2 cellular contexts compared by ENCODE assay signal in the genomic region with DNA sequence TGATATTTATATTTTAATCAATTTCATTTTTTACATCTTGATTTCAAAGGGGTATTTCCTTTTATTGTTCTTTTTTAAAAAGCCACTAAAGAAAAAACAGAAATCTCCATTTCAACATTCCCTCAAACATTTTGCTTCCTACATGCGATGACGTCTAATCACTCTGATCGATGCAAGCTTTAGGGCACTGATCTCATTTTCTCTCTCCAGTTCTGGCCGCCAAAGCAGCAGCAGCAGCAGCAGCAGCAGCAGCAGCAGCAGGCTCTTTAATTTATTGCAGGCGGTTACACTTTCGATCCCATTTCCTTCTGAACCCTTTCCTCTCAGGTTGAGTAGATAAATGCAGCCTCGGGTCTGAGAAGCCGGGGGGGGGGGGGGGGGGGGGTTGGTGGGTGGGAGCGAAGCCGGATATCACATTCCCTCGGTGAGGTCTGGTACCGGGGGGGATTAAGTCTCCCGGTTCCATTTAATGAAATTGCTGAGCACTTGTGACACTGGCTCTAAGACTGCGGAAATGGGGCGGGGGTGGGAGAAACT.
TF ChIP-seq lines count a peak whose summit lies in the region.

No MANE protein-coding gene starts in this region.

TF ChIP-seq in SK-N-SH, 30 proteins besides CTCF, POLR2A, EP300 and RAD21 (continued from another document):
- no peak for TF ChIP-seq REST (IDR thresholded peaks at IDR 0.05; ENCODE audit: low read depth, low read length)
- no peak for TF ChIP-seq RFX5 (IDR thresholded peaks at IDR 0.05; ENCODE audit: low read length)
- no peak for TF ChIP-seq IRF3 (IDR thresholded peaks at IDR 0.05; ENCODE audit: low read depth, low read length)
- TF ChIP-seq POLR2AphosphoS5 (IDR thresholded peaks at IDR 0.05; ENCODE audit: low read depth, low read length), result no peak
- TF ChIP-seq GATA2 (CRISPR knock-in tag; IDR thresholded peaks at IDR 0.05), result no peak
- TF ChIP-seq EZH2phosphoT487 (IDR thresholded peaks at IDR 0.05; ENCODE audit: borderline replicate concordance, low read depth), result no peak
- no peak for TF ChIP-seq MXI1 (IDR thresholded peaks at IDR 0.05; ENCODE audit: low read depth, low read length)
- no peak for TF ChIP-seq NRF1 (IDR thresholded peaks at IDR 0.05; ENCODE audit: low read depth, low read length)
- no peak for TF ChIP-seq FOXM1 (IDR thresholded peaks at IDR 0.05; ENCODE audit: low read depth)
- TF ChIP-seq MEF2A (IDR thresholded peaks at IDR 0.05; ENCODE audit: borderline replicate concordance, low read depth), result no peak
- TF ChIP-seq SIN3A (IDR thresholded peaks at IDR 0.05; ENCODE audit: borderline replicate concordance, low read depth, low read length), result no peak
- TF ChIP-seq TEAD4 (IDR thresholded peaks at IDR 0.05; ENCODE audit: borderline replicate concordance, insufficient read depth), result no peak
- TF ChIP-seq TAF1 (IDR thresholded peaks at IDR 0.05; ENCODE audit: borderline replicate concordance, low read depth, low read length), result no peak

TF ChIP-seq in SK-N-SH treated with all-trans-retinoic acid at 6 μM for 48 hours, 23 proteins besides CTCF, POLR2A, EP300 and RAD21 (continued from another document):
- TF ChIP-seq TCF4 (CRISPR knock-in tag; IDR thresholded peaks at IDR 0.05; ENCODE audit: borderline replicate concordance) (no peak), CSDC2 (CRISPR knock-in tag; IDR thresholded peaks at IDR 0.05) (no peak), ZFP30 (CRISPR knock-in tag; IDR thresholded peaks at IDR 0.05) (no peak), ZC3H10 (CRISPR knock-in tag; IDR thresholded peaks at IDR 0.05) (no peak), ZNF565 (CRISPR knock-in tag; conservative IDR thresholded peaks at IDR 0.05; ENCODE audit: low read depth) (no peak), ZFP3 (CRISPR knock-in tag; IDR thresholded peaks at IDR 0.05) (no peak), ISL1 (CRISPR knock-in tag; IDR thresholded peaks at IDR 0.05) (no peak), ZNF70 (CRISPR knock-in tag; IDR thresholded peaks at IDR 0.05) (no peak)
- TF ChIP-seq, protein P1, sequence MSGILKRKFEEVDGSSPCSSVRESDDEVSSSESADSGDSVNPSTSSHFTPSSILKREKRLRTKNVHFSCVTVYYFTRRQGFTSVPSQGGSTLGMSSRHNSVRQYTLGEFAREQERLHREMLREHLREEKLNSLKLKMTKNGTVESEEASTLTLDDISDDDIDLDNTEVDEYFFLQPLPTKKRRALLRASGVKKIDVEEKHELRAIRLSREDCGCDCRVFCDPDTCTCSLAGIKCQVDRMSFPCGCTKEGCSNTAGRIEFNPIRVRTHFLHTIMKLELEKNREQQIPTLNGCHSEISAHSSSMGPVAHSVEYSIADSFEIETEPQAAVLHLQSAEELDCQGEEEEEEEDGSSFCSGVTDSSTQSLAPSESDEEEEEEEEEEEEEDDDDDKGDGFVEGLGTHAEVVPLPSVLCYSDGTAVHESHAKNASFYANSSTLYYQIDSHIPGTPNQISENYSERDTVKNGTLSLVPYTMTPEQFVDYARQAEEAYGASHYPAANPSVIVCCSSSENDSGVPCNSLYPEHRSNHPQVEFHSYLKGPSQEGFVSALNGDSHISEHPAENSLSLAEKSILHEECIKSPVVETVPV (CRISPR knock-in tag; IDR thresholded peaks at IDR 0.05), result no peak
TF ChIP-seq in SK-N-SH treated with all-trans-retinoic acid at 6 μM for 48 hours: peak in this region for 0.
